In the genomic region with DNA sequence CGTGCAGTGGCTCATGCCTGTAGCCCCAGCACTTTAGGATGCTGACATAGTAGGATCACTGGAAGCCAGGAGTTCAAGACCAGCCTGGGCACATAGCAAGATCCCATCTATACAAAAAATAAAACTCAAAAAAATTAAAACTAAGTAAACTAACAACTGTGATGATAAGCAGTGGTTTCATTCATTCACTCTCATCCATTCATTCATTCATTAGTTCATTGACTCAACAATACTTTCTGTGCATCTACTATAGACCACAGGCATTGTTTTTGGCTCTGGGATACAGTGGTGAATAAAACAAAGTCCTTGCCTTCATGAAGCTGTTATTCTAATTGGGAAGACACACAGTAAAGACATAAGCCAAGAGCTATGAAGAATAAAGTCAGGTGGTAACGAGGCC, we compare ENCODE assay signal across 1 cellular context.
TF ChIP-seq lines count a peak whose summit lies in the region.

No MANE protein-coding gene starts in this region.

TF ChIP-seq in K562, 482 proteins besides CTCF, POLR2A, EP300 and RAD21:
- TF ChIP-seq ZNF77 (CRISPR knock-in tag; IDR thresholded peaks at IDR 0.05), result no peak
- TF ChIP-seq KAT8 (IDR thresholded peaks at IDR 0.05; ENCODE audit: low read depth), result no peak
- no peak for TF ChIP-seq SREBF1 (IDR thresholded peaks at IDR 0.05; ENCODE audit: borderline replicate concordance, low read depth, low read length)
- peak; percentile 76 for TF ChIP-seq ZNF24 (IDR thresholded peaks at IDR 0.05)
